In the genomic region with DNA sequence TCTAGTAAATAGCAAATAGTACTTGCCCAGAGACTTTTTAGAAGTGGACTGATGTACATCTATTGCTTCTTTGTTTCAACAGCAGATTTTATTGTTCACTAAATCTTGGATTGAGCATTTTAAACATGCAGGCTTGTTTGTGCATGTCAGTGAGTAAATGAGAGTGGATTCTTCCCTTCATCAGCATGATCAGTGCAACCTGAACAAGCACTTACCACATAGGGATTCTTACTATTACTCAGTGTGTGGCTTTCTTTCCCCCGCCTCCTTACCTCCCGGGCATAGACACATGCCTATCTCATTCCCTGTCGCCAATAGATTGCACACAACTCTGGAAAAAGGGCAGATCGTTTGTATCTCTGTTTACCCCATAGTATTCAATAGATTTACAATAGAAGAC, we compare ENCODE assay signal across 24 cellular contexts.
"Had no signal": no experiment of that assay in that cellular context is flagged by ENCODE, and none has a peak within 500 bp of the region (broad histone marks: within the 10 kb centered on the region; RNA-seq: fewer than 3 reads in every experiment).

No MANE protein-coding gene starts in this region.

- H3K27me3 Mint-ChIP-seq: natural killer cell treated with Interleukin-12 subunit alpha and Interleukin-12 subunit beta and Interleukin-15 and Interleukin-18, amount 100 ng/mL, for 72 hours had no signal

- H3K9ac ChIP-seq: neural progenitor cell had no signal

- H3K4me1 ChIP-seq: colonic mucosa, gastroesophageal sphincter, left ventricle myocardium inferior, lower lobe of right lung, neural progenitor cell, right atrium auricular region, sigmoid colon, suprapubic skin, tibial artery, upper lobe of right lung, vagina had no signal

- H3K36me3 ChIP-seq: colonic mucosa, gastroesophageal sphincter, left ventricle myocardium inferior, lower lobe of right lung, neural progenitor cell, ovary, right atrium auricular region, sigmoid colon, suprapubic skin, tibial artery, upper lobe of right lung, vagina had no signal

- FAIRE-seq: kidney had no signal

- H2AFZ ChIP-seq: neural progenitor cell had no signal

- H3K4me1 Mint-ChIP-seq: immature natural killer cell, neural progenitor cell had no signal

- H3K27me3 ChIP-seq: colonic mucosa, gastroesophageal sphincter, neural progenitor cell, ovary, right atrium auricular region, sigmoid colon, suprapubic skin, tibial artery, upper lobe of right lung, vagina had no signal

- H3K27ac ChIP-seq: colonic mucosa, gastroesophageal sphincter, left ventricle myocardium inferior, lower lobe of right lung, neural progenitor cell, ovary, right atrium auricular region, sigmoid colon, skin epidermis, suprapubic skin, tibial artery, upper lobe of right lung, vagina had no signal

- H3K9me3 Mint-ChIP-seq: neural progenitor cell had no signal

- H3K9me3 ChIP-seq: colonic mucosa, gastroesophageal sphincter, lower lobe of right lung, ovary, right atrium auricular region, sigmoid colon, suprapubic skin, tibial artery, upper lobe of right lung, vagina had no signal

- DNase-seq: colonic mucosa; dermis blood vessel endothelial cell; glutamatergic neuron; immature natural killer cell; kidney; left cardiac atrium; left ventricle myocardium inferior; lower lobe of right lung; mesenchymal stem cell; midbrain; nucleus accumbens; ovary; sigmoid colon; stimulated activated CD4-positive, alpha-beta T cell treated with anti-CD3 and anti-CD28 coated beads, Interleukin-12 subunit alpha, Interleukin-12 subunit beta, amount 100 ng/mL, for 4 hours; stimulated activated naive CD8-positive, alpha-beta T cell treated with anti-CD3 and anti-CD28 coated beads, Interleukin-15, Interleukin-2, amounts not matched to agents 100 U/mL and 50 U/mL, for 24 hours; tibial artery; upper lobe of right lung had no signal

- H3K36me3 Mint-ChIP-seq: immature natural killer cell; natural killer cell treated with Interleukin-12 subunit alpha and Interleukin-12 subunit beta and Interleukin-15 and Interleukin-18, amount 100 ng/mL, for 72 hours; neural progenitor cell had no signal

- H3K4me3 ChIP-seq: colonic mucosa, gastroesophageal sphincter, left ventricle myocardium inferior, lower lobe of right lung, neural progenitor cell, ovary, right atrium auricular region, sigmoid colon, skin epidermis, suprapubic skin, tibial artery, upper lobe of right lung, vagina had no signal

- H3K4me2 ChIP-seq: neural progenitor cell had no signal

- H3K4me3 Mint-ChIP-seq: immature natural killer cell; natural killer cell treated with Interleukin-12 subunit alpha and Interleukin-12 subunit beta and Interleukin-15 and Interleukin-18, amount 100 ng/mL, for 72 hours; neural progenitor cell had no signal

- ATAC-seq: gastroesophageal sphincter; left cardiac atrium; lower lobe of right lung; natural killer cell treated with Interleukin-12 subunit alpha and Interleukin-12 subunit beta and Interleukin-15 and Interleukin-18, amount 100 ng/mL, for 72 hours; stimulated activated naive CD8-positive, alpha-beta T cell treated with anti-CD3 and anti-CD28 coated beads, Interleukin-15, Interleukin-2, amounts not matched to agents 100 U/mL and 50 U/mL, for 24 hours; upper lobe of right lung had no signal

- H3K27ac Mint-ChIP-seq: immature natural killer cell; natural killer cell treated with Interleukin-12 subunit alpha and Interleukin-12 subunit beta and Interleukin-15 and Interleukin-18, amount 100 ng/mL, for 72 hours; neural progenitor cell had no signal
